Comparison of ENCODE assay signal across 23 cellular contexts in the genomic region with DNA sequence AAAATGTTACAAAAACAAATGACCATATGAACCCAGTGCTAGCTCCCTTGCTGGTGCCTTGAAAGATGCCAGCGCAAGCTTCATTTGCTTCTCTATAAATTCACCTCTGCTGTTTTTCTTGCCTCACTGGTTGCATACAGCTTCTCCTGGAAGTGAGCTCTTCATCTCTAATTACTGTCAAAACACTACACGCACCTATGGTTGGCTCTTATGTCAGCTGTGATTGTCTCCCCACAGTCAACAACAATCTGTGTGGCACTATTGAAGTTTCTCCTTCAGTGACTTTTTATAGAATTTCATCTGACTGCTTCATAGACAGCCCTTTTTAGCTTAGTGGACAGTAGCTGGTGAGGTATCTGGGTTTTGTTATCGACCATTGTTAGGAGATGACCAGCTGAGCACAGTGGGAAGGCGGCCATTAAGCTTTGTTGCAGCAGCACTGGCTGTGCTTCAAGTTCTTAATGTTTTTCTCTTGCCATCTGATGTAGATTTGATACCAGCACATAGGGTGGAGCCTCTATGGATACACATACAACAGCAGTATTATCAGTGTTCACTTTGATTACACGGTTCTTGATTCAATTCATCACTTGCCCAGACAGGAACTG.
DNase-seq lines count a peak whose midpoint lies in the region; ATAC-seq, FAIRE-seq and TF ChIP-seq lines count a peak whose summit lies in the region.
"Had no signal": no experiment of that assay in that cellular context is flagged by ENCODE, and none has a peak within 500 bp of the region (broad histone marks: within the 10 kb centered on the region; RNA-seq: fewer than 3 reads in every experiment).

No MANE protein-coding gene starts in this region.

- peak overlapping the region; percentile 6 for H3K4me2 ChIP-seq in keratinocyte (ENCODE audit: control insufficient read depth, extremely low read depth, insufficient read depth, low read depth, low read length)
- H3K4me2 ChIP-seq: hepatocyte had no signal

- H3K9me3 ChIP-seq in keratinocyte (ENCODE audit: control insufficient read depth, low read depth, low read length): no peaks in the 10 kb centered on the region
- H3K9me3 ChIP-seq: mucosa of descending colon, upper lobe of left lung had no signal

- no peak overlapping the region for H3K27ac ChIP-seq in keratinocyte (ENCODE audit: control insufficient read depth, insufficient read depth, low read length)
- H3K27ac ChIP-seq: cardiac muscle cell, hepatocyte, upper lobe of left lung had no signal

- H3K4me3 ChIP-seq in keratinocyte (ENCODE audit: control insufficient read depth in 2 of 3, extremely low read depth in 1 of 3, insufficient read depth in 2 of 3, low read depth in 1 of 3, low read length in 3 of 3): no peak overlapping the region
- H3K4me3 ChIP-seq: cardiac muscle cell, hepatocyte, K562, mucosa of descending colon, upper lobe of left lung had no signal

- H3K36me3 ChIP-seq in keratinocyte (ENCODE audit: control insufficient read depth in 2 of 2, extremely low read depth in 1 of 2, insufficient read depth in 2 of 2, low read length in 2 of 2): no peaks in the 10 kb centered on the region
- H3K36me3 ChIP-seq: cardiac muscle cell, upper lobe of left lung had no signal

- no peaks in the 10 kb centered on the region for H3K27me3 ChIP-seq in keratinocyte (ENCODE audit: control insufficient read depth, extremely low read depth, insufficient read depth, low read length)
- H3K27me3 ChIP-seq: cardiac muscle cell, hepatocyte, upper lobe of left lung had no signal

- peak overlapping the region; percentile 41 for H2AFZ ChIP-seq in keratinocyte (ENCODE audit: control insufficient read depth, low read length)
- H2AFZ ChIP-seq: hepatocyte had no signal

- no peak for ATAC-seq in GM21526 (IDR thresholded peaks at IDR 0.05; ENCODE audit: low FRiP score, unreplicated experiment)
- ATAC-seq: activated CD4-positive, alpha-beta T cell treated with anti-CD3 and anti-CD28 coated beads for 36 hours; K562; left cardiac atrium; mucosa of descending colon; stimulated activated naive CD8-positive, alpha-beta T cell treated with anti-CD3 and anti-CD28 coated beads, Interleukin-15, Interleukin-2, amounts not matched to agents 100 U/mL and 50 U/mL, for 24 hours had no signal

- peak; percentile 29 for FAIRE-seq in keratinocyte (lab: Jason Lieb, UNC)
- FAIRE-seq: K562 had no signal

- dilution Hi-C loops in keratinocyte (cut with MboI; ENCODE audit: extremely low pct_ligation_motif_present, low sequenced_read_pairs): no loop called here

- no peak overlapping the region for H3K9ac ChIP-seq in keratinocyte (ENCODE audit: control insufficient read depth, extremely low read depth, insufficient read depth, low read length)

- H3K9me1 ChIP-seq in keratinocyte (ENCODE audit: control insufficient read depth, extremely low read depth, insufficient read depth, low read length): no peaks in the 10 kb centered on the region

- no peaks in the 10 kb centered on the region for H3K4me1 ChIP-seq in keratinocyte (ENCODE audit: control insufficient read depth, extremely low read depth, insufficient read depth, low read length)
- H3K4me1 ChIP-seq: upper lobe of left lung had no signal

- DNase-seq in DMS53 treated with DMSO at 0.1 percent for 48 hours (lab: John Stamatoyannopoulos, UW; ENCODE audit: unreplicated experiment) (peak; percentile 75), NCI-H187 (lab: John Stamatoyannopoulos, UW) (peak; percentile 76 to 90), NCI-H510A (lab: John Stamatoyannopoulos, UW) (peak; percentile 50), keratinocyte (ENCODE audit: low read depth, low spot score) (no peak), COLO829 (ENCODE audit: low spot score) (no peak), RKO (ENCODE audit: low spot score) (no peak)
- no peak for DNase-seq in activated CD8-positive, alpha-beta memory T cell treated with anti-CD3 and anti-CD28 coated beads, Interleukin-2, amount 50 U/mL, for 4 hours
- DNase-seq: ACHN; activated CD4-positive, alpha-beta T cell treated with anti-CD3 and anti-CD28 coated beads for 36 hours; activated T-cell treated with anti-CD3 and anti-CD28 coated beads for 4 hours; CD4-positive, alpha-beta T cell; effector CD8-positive, alpha-beta T cell; H7; left cardiac atrium; mucosa of descending colon; NCI-H226; stimulated activated naive CD8-positive, alpha-beta T cell treated with anti-CD3 and anti-CD28 coated beads, Interleukin-15, Interleukin-2, amounts not matched to agents 100 U/mL and 50 U/mL, for 24 hours; T-helper 9 cell; upper lobe of left lung had no signal

- no peak for TF ChIP-seq CTCF in keratinocyte (optimal IDR thresholded peaks at IDR 0.05 in 1 of 3, IDR thresholded peaks at IDR 0.05 in 1 of 3, conservative IDR thresholded peaks at IDR 0.05 in 1 of 3; ENCODE audit: extremely low read depth in 1 of 3, insufficient read depth in 2 of 3, low read length in 3 of 3)

- no peaks in the 10 kb centered on the region for H4K20me1 ChIP-seq in keratinocyte (ENCODE audit: control insufficient read depth, extremely low read depth, insufficient read depth, low read length)

- no peaks in the 10 kb centered on the region for H3K79me2 ChIP-seq in keratinocyte (ENCODE audit: control insufficient read depth, insufficient read depth, low read length)
- H3K79me2 ChIP-seq: hepatocyte had no signal

Comparison
In these comparisons a context has a peak if more than half of its experiments do, and no peak if none do; other contexts are left out.
1. DNase-seq: peak in DMS53 treated with DMSO at 0.1 percent for 48 hours (single experiment), NCI-H187 (2 of 2) and NCI-H510A (single experiment); none in keratinocyte (single experiment), activated CD8-positive, alpha-beta memory T cell treated with anti-CD3 and anti-CD28 coated beads, Interleukin-2, amount 50 U/mL, for 4 hours (single experiment), COLO829 (single experiment) and RKO (single experiment).